Comparison of ENCODE assay signal across 8 cellular contexts in genomic region chr21:36079010-36079649, GRCh38. TPM values are rescaled to one million over a fixed set of nuclear protein-coding genes. Genes with fewer than 3 reads are reported as not detected.
DNase-seq lines count a peak whose midpoint lies in the region; ATAC-seq lines count a peak whose summit lies in the region.

No MANE protein-coding gene starts in this region.

- DNase-seq in activated CD4-positive, CD25-positive, alpha-beta regulatory T cell (lab: John Stamatoyannopoulos, UW), result peak in 3 of 4 experiments; percentile 6 to 15 (median 8)
- DNase-seq in stimulated activated CD4-positive, alpha-beta T cell treated with anti-CD3 and anti-CD28 coated beads, Interleukin-4, amount 100 ng/mL, for 1 hour, result peak; percentile 43

- peak; percentile 72 for ATAC-seq in GM21723 (IDR thresholded peaks at IDR 0.05; ENCODE audit: unreplicated experiment)
- peak; percentile 10 for ATAC-seq in esophagus mucosa
- ATAC-seq in HG03196 (IDR thresholded peaks at IDR 0.05; ENCODE audit: unreplicated experiment), result no peak
- ATAC-seq in GM19328 (IDR thresholded peaks at IDR 0.05; ENCODE audit: unreplicated experiment), result no peak
- ATAC-seq in GM21367 (IDR thresholded peaks at IDR 0.05; ENCODE audit: unreplicated experiment), result no peak
- no peak for ATAC-seq in HG02840 (IDR thresholded peaks at IDR 0.05; ENCODE audit: low FRiP score, unreplicated experiment)

RNA-seq across cellular contexts. Expression of gene CBR1, which starts 9.3 kb away (rescaled TPM):
- 131 TPM for total RNA-seq in esophagus mucosa

RNA-seq across cellular contexts. Expression of gene SETD4, which starts 18.8 kb away (rescaled TPM):
- total RNA-seq in esophagus mucosa, result 13.9 TPM

RNA-seq across cellular contexts. Expression of gene CBR3, which starts 55.7 kb away (rescaled TPM):
- total RNA-seq in esophagus mucosa, result 33.7 TPM

Comparison
In these comparisons a context has a peak if more than half of its experiments do, and no peak if none do; other contexts are left out.
1. ATAC-seq: peak in GM21723 (single experiment) and esophagus mucosa (single experiment); none in HG03196 (single experiment), GM19328 (single experiment), GM21367 (single experiment) and HG02840 (single experiment).